Comparison of ENCODE assay signal across 1 cellular context in the genomic region with DNA sequence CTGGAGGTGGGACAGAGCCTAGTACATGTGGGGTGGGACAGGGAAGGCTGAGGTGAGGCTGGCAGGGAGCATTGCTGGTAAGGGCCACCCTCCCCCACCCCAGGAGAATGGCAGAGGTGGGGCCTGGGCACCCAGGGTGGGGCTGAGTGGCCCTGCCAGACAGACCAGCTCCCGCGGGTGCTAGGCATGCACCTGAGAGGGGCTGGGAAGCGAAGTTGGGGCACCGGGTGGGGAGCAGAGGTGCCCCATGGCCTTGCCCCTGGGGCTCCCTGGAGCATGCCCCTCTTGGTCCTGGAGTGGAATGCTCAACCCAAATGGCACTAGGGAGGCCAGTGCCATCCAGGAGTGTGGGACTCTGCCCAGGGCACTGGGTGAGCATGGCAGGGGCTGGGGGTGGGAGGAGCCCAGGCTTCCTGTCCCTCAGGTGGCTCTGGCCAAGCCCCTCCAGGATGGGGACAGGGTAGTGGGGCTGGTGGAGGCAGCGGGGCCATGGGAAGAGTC.
TF ChIP-seq lines count a peak whose summit lies in the region.

No MANE protein-coding gene starts in this region.

TF ChIP-seq in H1, 55 proteins besides CTCF, POLR2A, EP300 and RAD21:
- TF ChIP-seq, protein P1, sequence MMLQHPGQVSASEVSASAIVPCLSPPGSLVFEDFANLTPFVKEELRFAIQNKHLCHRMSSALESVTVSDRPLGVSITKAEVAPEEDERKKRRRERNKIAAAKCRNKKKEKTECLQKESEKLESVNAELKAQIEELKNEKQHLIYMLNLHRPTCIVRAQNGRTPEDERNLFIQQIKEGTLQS (IDR thresholded peaks at IDR 0.05; ENCODE audit: insufficient read depth, low read depth, low read length) = no peak
- no peak for TF ChIP-seq HDAC6 (IDR thresholded peaks at IDR 0.05; ENCODE audit: low read depth, low read length)
- no peak for TF ChIP-seq CHD7 (IDR thresholded peaks at IDR 0.05; ENCODE audit: insufficient replicate concordance, low read length)
- TF ChIP-seq CEBPB (IDR thresholded peaks at IDR 0.05; ENCODE audit: low read depth, low read length) = no peak
- TF ChIP-seq SRF (IDR thresholded peaks at IDR 0.05; ENCODE audit: low read depth, low read length) = no peak
- TF ChIP-seq FOSL1 (IDR thresholded peaks at IDR 0.05; ENCODE audit: insufficient read depth, low read depth, low read length) = no peak
- no peak for TF ChIP-seq EZH2 (IDR thresholded peaks at IDR 0.05; ENCODE audit: low read depth, low read length, severe bottlenecking)
- no peak for TF ChIP-seq POU5F1 (IDR thresholded peaks at IDR 0.05; ENCODE audit: low read depth, low read length)
- no peak for TF ChIP-seq SP1 (IDR thresholded peaks at IDR 0.05; ENCODE audit: low read depth, low read length)
